In the genomic region with DNA sequence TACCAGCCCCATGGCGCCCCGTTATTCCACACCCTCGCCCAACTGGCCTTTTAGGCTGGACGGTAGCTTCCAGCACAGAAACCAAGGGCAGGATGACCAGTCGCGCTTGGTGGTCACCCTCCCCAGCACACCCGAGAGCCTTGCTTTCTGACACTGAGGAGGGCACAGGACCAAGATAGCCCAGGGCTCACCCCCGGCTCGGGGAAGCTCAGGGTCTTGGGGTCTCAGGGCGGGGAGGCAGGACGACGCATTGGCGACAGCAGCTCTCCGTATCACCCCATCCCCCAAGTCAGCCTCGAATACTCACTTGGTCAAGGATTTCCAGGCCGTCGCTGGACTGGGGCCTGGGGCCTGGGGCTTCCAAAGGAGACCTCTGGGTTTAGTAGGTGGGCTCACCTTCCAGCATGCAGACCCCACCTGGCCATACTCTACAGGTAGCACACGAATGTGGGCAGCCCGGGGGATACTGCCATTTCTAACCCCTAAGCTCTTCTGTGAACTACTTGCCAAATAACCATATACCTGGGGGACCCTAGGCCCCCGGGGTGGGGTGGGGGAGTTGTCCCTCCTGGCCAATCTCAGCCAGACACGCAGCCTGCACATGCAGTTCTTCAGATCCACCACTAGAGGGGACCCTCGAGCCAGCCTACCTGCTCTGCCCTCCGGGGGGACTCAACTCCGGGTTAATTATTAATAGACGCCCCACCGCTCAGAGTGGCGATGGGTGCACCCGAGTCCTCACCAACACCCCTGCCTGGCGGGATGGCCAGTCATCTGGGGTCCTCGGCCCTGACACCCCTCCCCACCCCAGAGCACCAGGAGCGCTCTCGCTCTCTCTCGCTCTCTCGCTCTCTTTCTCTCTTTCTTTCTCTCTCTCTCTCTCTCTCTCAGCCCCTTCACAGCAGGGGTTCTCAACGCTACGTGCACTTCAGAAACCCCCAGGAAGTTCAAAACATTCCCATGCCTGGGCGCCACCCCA, we compare ENCODE assay signal across 8 cellular contexts. TPM values are rescaled to one million over a fixed set of nuclear protein-coding genes. Genes with fewer than 3 reads are reported as not detected.
DNase-seq lines count a peak whose midpoint lies in the region; ATAC-seq and TF ChIP-seq lines count a peak whose summit lies in the region.

No MANE protein-coding gene starts in this region.

- no peaks in the 10 kb centered on the region for H3K9me3 ChIP-seq in CD4-positive, alpha-beta memory T cell (ENCODE audit: control insufficient read depth in 1 of 2, low read length in 2 of 2)
- H3K9me3 ChIP-seq in gastrocnemius medialis: no peaks in the 10 kb centered on the region

- intact Hi-C loops in CD4-positive, alpha-beta memory T cell (cut with micrococcal nuclease): loop anchor here (10.0 kb wide), 1 partner anchor 79 kb away; no protein-coding TSS in a partner anchor
- intact Hi-C loops in left cardiac atrium (cut with DNase I) (loop anchor here in 1 of 2 donors (10.0 kb wide), 1 partner anchor 79 kb away; no protein-coding TSS in a partner anchor), gastrocnemius medialis (cut with DNase I; ENCODE audit: low total_unique reads) (loop anchor here (5.0 to 10.0 kb wide), 2 partner anchors 142 to 259 kb away; partner anchors contain the start of genes EIF4A3 and RNF213)

- CTCF ChIA-PET in CD4-positive, alpha-beta memory T cell (lab: Charles Lee; ENCODE audit: partially characterized antibody): interaction anchor here (0.7 to 3.4 kb wide), 12 partner anchors 8 to 77 kb away, joined by 3 to 24 read pairs (median 5); no protein-coding TSS in a partner anchor
- CTCF ChIA-PET in HEK293T (lab: Yijun Ruan, JAX) (interaction anchor here (0.5 to 2.9 kb wide), 10 partner anchors 11 to 343 kb away, joined by 3 to 29 read pairs (median 3); partner anchors contain the start of gene GAA), RWPE1 (lab: Yijun Ruan, JAX) (interaction anchor here (0.5 to 3.4 kb wide), 21 partner anchors 9 to 720 kb away, joined by 3 to 14 read pairs (median 4); no protein-coding TSS in a partner anchor)

- in situ Hi-C loops in gastrocnemius medialis (cut with MboI; ENCODE audit: low sequenced_read_pairs in 4 of 4): no loop called here

- H3K4me1 Mint-ChIP-seq in CD4-positive, alpha-beta memory T cell: peaks cover 1 to 14% (median 6%) of the 10 kb centered on the region in 4 donors

- peak; percentile 97 for TF ChIP-seq CTCF in RWPE1 (conservative IDR thresholded peaks at IDR 0.05; ENCODE audit: low read depth)
- TF ChIP-seq CTCF in gastrocnemius medialis (IDR thresholded peaks at IDR 0.05 in 4 of 5, conservative IDR thresholded peaks at IDR 0.05 in 1 of 5): peak; percentile 71 to 97 (median 92)

- peaks cover 6% of the 10 kb centered on the region for H3K4me1 ChIP-seq in CD4-positive, alpha-beta memory T cell (ENCODE audit: insufficient read depth, low read length)
- peaks cover 0 to 3% of the 10 kb centered on the region in 2 donors for H3K4me1 ChIP-seq in gastrocnemius medialis

- POLR2A ChIA-PET in CD4-positive, alpha-beta memory T cell (lab: Charles Lee; ENCODE audit: partially characterized antibody): interaction anchor here (0.8 to 3.2 kb wide), 3 partner anchors 7 to 14 kb away, joined by 3 to 12 read pairs (median 3); no protein-coding TSS in a partner anchor
- POLR2A ChIA-PET in HEK293T (lab: Yijun Ruan, JAX) (interaction anchor here (0.7 to 3.8 kb wide), 2 partner anchors 11 to 13 kb away, joined by 3 to 35 read pairs; no protein-coding TSS in a partner anchor), RWPE1 (lab: Yijun Ruan, JAX; ENCODE audit: low non-redundant PET) (no interaction called here)

- no peak for TF ChIP-seq POLR2A in gastrocnemius medialis (IDR thresholded peaks at IDR 0.05)

- H3K27me3 ChIP-seq in CD4-positive, alpha-beta memory T cell (ENCODE audit: insufficient read depth, low read length): no peaks in the 10 kb centered on the region
- H3K27me3 ChIP-seq in gastrocnemius medialis: no peaks in the 10 kb centered on the region

- H3K4me3 ChIP-seq in CD4-positive, alpha-beta memory T cell (ENCODE audit: low read length in 2 of 2): no peak overlapping the region
- no peak overlapping the region for H3K4me3 ChIP-seq in gastrocnemius medialis

- peak overlapping the region in 4 of 7 donors; percentile 6 to 74 (median 60) for H3K27ac Mint-ChIP-seq in CD4-positive, alpha-beta memory T cell

- H3K27ac ChIP-seq in CD4-positive, alpha-beta memory T cell (ENCODE audit: low read depth, low read length): no peak overlapping the region
- H3K27ac ChIP-seq in RWPE1 (no peak overlapping the region), gastrocnemius medialis (no peak overlapping the region)

- no peaks in the 10 kb centered on the region for H3K36me3 ChIP-seq in CD4-positive, alpha-beta memory T cell (ENCODE audit: insufficient read depth, low read length)
- H3K36me3 ChIP-seq in gastrocnemius medialis: no peaks in the 10 kb centered on the region

- no peaks in the 10 kb centered on the region for H3K9me3 Mint-ChIP-seq in CD4-positive, alpha-beta memory T cell

- peak; percentile 22 to 40 for ATAC-seq in left cardiac atrium
- peak in 1 of 2 donors; percentile 60 for ATAC-seq in gastrocnemius medialis

- no peaks in the 10 kb centered on the region for H3K27me3 Mint-ChIP-seq in CD4-positive, alpha-beta memory T cell

- no peaks in the 10 kb centered on the region for H3K36me3 Mint-ChIP-seq in CD4-positive, alpha-beta memory T cell

- peak; percentile 54 to 63 (median 59) for DNase-seq in CD4-positive, alpha-beta memory T cell
- peak; percentile 87 for DNase-seq in HEK293T (ENCODE audit: extremely low spot score)
- DNase-seq in RWPE1 (ENCODE audit: low spot score): peak; percentile 82
- DNase-seq in activated naive CD4-positive, alpha-beta T cell treated with anti-CD3 and anti-CD28 coated beads, Interleukin-2, amount 50 U/mL, for 16 hours: peak; percentile 60
- DNase-seq in left cardiac atrium: no peak
- DNase-seq in gastrocnemius medialis: no peak
- DNase-seq in dedifferentiated amniotic fluid mesenchymal stem cell (ENCODE audit: extremely low spot score): no peak
- no peak for DNase-seq in cortex of kidney (lab: John Stamatoyannopoulos, UW)

- H3K4me3 Mint-ChIP-seq in CD4-positive, alpha-beta memory T cell: peak overlapping the region in 2 of 8 donors; percentile 6 to 10

TF ChIP-seq in HEK293T, 16 proteins besides CTCF, POLR2A, EP300 and RAD21:
- TF ChIP-seq SP1 (IDR thresholded peaks at IDR 0.05) (no peak), SUZ12 (IDR thresholded peaks at IDR 0.05) (no peak), ELF4 (IDR thresholded peaks at IDR 0.05) (no peak), ZNF384 (IDR thresholded peaks at IDR 0.05) (no peak), FOXM1 (IDR thresholded peaks at IDR 0.05; ENCODE audit: borderline replicate concordance) (no peak), ARNT (IDR thresholded peaks at IDR 0.05) (no peak), FOXA1 (IDR thresholded peaks at IDR 0.05) (no peak), NFRKB (IDR thresholded peaks at IDR 0.05) (no peak), BHLHE40 (IDR thresholded peaks at IDR 0.05; ENCODE audit: borderline replicate concordance) (no peak), LEF1 (IDR thresholded peaks at IDR 0.05; ENCODE audit: borderline replicate concordance) (no peak), CTBP1 (IDR thresholded peaks at IDR 0.05; ENCODE audit: borderline replicate concordance) (no peak), TARDBP (IDR thresholded peaks at IDR 0.05) (no peak), HDGF (IDR thresholded peaks at IDR 0.05; ENCODE audit: borderline replicate concordance) (no peak)

RNA-seq across cellular contexts. Expression of gene TBC1D16, which starts 30.0 kb away (rescaled TPM):
- 1 to 10 TPM; 1.3 to 1.8 TPM for total RNA-seq in CD4-positive, alpha-beta memory T cell
- 1 to 10 TPM in 1 of 2 donors, not detected in 1; 1.2 TPM for polyA plus RNA-seq in CD4-positive, alpha-beta memory T cell
- 10 to 100 TPM; 29.9 to 30.9 TPM for total RNA-seq in left cardiac atrium
- 1 to 10 TPM; 5.8 to 8.1 (median 7.0) TPM for total RNA-seq in gastrocnemius medialis

RNA-seq across cellular contexts. Expression of gene CCDC40, which starts 30.8 kb away (rescaled TPM):
- 1 to 10 TPM in 1 of 2 experiments, under 1 TPM in 1; 0.28 to 1.3 TPM for total RNA-seq in CD4-positive, alpha-beta memory T cell
- not detected for polyA plus RNA-seq in CD4-positive, alpha-beta memory T cell
- total RNA-seq in left cardiac atrium: 1 to 10 TPM; 5.9 to 9.8 TPM
- total RNA-seq in gastrocnemius medialis: 1 to 10 TPM in 2 of 4 donors, under 1 TPM in 2; 0.18 to 2.1 (median 1.1) TPM

Comparison
In these comparisons a context has a peak if more than half of its experiments do, and no peak if none do; other contexts are left out.
1. DNase-seq: peak in CD4-positive, alpha-beta memory T cell (5 of 5), HEK293T (single experiment), RWPE1 (single experiment) and activated naive CD4-positive, alpha-beta T cell treated with anti-CD3 and anti-CD28 coated beads, Interleukin-2, amount 50 U/mL, for 16 hours (single experiment); none in left cardiac atrium (single experiment), gastrocnemius medialis (0 of 2), dedifferentiated amniotic fluid mesenchymal stem cell (single experiment) and cortex of kidney (single experiment).